ENCODE assay signal across 25 cellular contexts in the genomic region with DNA sequence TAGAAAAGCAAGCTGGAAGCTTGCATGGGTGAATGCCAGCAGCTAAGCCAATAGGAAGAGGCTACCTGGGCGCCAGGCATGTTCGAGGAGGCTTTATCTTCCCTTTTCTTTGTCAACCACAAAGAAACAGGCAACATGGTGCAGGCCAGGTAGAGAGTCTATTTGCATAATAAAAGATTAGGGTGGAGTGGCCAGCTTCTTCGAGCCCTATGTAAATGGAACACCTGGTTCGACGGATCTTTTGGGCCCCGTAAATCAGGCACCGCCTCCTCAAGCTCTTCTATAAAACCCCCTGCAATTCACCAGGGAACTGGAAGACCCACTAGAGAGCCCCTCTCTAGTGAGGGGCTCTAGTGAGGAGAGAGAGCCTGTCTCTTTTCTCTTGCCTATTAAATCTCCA.
DNase-seq lines count a peak whose midpoint lies in the region; ATAC-seq and TF ChIP-seq lines count a peak whose summit lies in the region.
"Had no signal": no experiment of that assay in that cellular context is flagged by ENCODE, and none has a peak within 500 bp of the region (broad histone marks: within the 10 kb centered on the region; RNA-seq: fewer than 3 reads in every experiment).

No MANE protein-coding gene starts in this region.

- H4K8ac ChIP-seq in H9 (replicated peaks; ENCODE audit: insufficient read length, low read depth, low read length): no peak overlapping the region

- H3K23ac ChIP-seq in H9 (ENCODE audit: insufficient read length, low read depth, low read length): no peak overlapping the region

- H3K9me3 Mint-ChIP-seq in H9: peaks cover 7 to 17% of the 10 kb centered on the region in 2 experiments
- H3K9me3 Mint-ChIP-seq in WTC11: peaks cover 24% of the 10 kb centered on the region

- H3K36me3 Mint-ChIP-seq in H9 (ENCODE audit: insufficient read depth in 1 of 3, low read depth in 3 of 3) (peaks cover 5 to 36% (median 14%) of the 10 kb centered on the region in 3 experiments), WTC11 (peaks cover 26% of the 10 kb centered on the region)
- H3K36me3 Mint-ChIP-seq: CD4-positive, alpha-beta memory T cell had no signal

- no peak overlapping the region for H4K91ac ChIP-seq in H9 (ENCODE audit: insufficient read length, low read depth, low read length)

- H3K27ac Mint-ChIP-seq in H9 (peak overlapping the region in 2 of 3 experiments; percentile 93; a peak in 4 of 7 replicates), WTC11 (peak overlapping the region; percentile 93)
- H3K27ac Mint-ChIP-seq: CD4-positive, alpha-beta memory T cell had no signal

- no peak overlapping the region for H2BK12ac ChIP-seq in H9 (ENCODE audit: insufficient read length, low read depth, low read length)

- H3K4me1 ChIP-seq in H9 (ENCODE audit: insufficient read depth, low read length): peaks cover 4% of the 10 kb centered on the region; the same call in 1 of the 2 replicates
- 0 out of 2 replicates have a peak, but pooled peaks cover 2% of the 10 kb centered on the region for H3K4me1 ChIP-seq in iPS DF 6.9 (ENCODE audit: control insufficient read depth, insufficient read depth, low read length)
- H3K4me1 ChIP-seq: Peyer's patch had no signal

- CTCF ChIA-PET in WTC11 (lab: Charles Lee): interaction anchor here (0.7 kb wide), 2 partner anchors 303 to 569 kb away, joined by 3 to 5 read pairs; no protein-coding TSS in a partner anchor

- H3K18ac ChIP-seq in H9 (ENCODE audit: insufficient read length, low read depth, low read length): no peak overlapping the region

- H3K36me3 ChIP-seq in iPS DF 6.9 (ENCODE audit: control insufficient read depth, insufficient read depth, low read length): no peaks in the 10 kb centered on the region
- H3K36me3 ChIP-seq: Peyer's patch had no signal

- no peak overlapping the region for H2AK5ac ChIP-seq in H9 (ENCODE audit: insufficient read length, low read length)

- H3K23me2 ChIP-seq in H9 (ENCODE audit: insufficient read length, low read depth, low read length, poor library complexity, severe bottlenecking): no peaks in the 10 kb centered on the region

- no peak overlapping the region for H3K4ac ChIP-seq in H9 (ENCODE audit: low read depth, low read length)

- H3K4me3 ChIP-seq in iPS DF 6.9 (ENCODE audit: low read length): no peak overlapping the region
- H3K4me3 ChIP-seq: GM23248, K562, Peyer's patch had no signal

- H2BK5ac ChIP-seq in H9 (ENCODE audit: insufficient read length, low read length): no peak overlapping the region

- H3K9me3 ChIP-seq in H9 (ENCODE audit: control insufficient read depth, low read depth, low read length): no peaks in the 10 kb centered on the region
- H3K9me3 ChIP-seq in iPS DF 6.9 (ENCODE audit: control insufficient read depth, insufficient read depth, low read length): no peaks in the 10 kb centered on the region
- H3K9me3 ChIP-seq: Peyer's patch had no signal

- no peak overlapping the region for H4K5ac ChIP-seq in H9 (ENCODE audit: insufficient read length, low read depth, low read length)

- H3K4me1 Mint-ChIP-seq in H9 (peaks cover 26 to 28% of the 10 kb centered on the region in 2 experiments), WTC11 (peaks cover 32% of the 10 kb centered on the region)
- H3K4me1 Mint-ChIP-seq: CD4-positive, alpha-beta memory T cell had no signal

- H3K79me2 ChIP-seq in H9 (ENCODE audit: insufficient read depth, low read length): no peaks in the 10 kb centered on the region

- H3K4me2 ChIP-seq in H9 (ENCODE audit: insufficient read depth, insufficient read length, low read length): no peak overlapping the region
- H3K4me2 ChIP-seq: SK-N-SH had no signal

- H3K56ac ChIP-seq in H9 (ENCODE audit: insufficient read length, low read depth, low read length): no peak overlapping the region

- H2BK20ac ChIP-seq in H9 (ENCODE audit: low read depth, low read length, poor library complexity, severe bottlenecking): no peak overlapping the region

- peak; percentile 85 for DNase-seq in H9
- peak; percentile 62 for DNase-seq in WTC11 (ENCODE audit: low spot score)
- DNase-seq in iPS DF 6.9 (ENCODE audit: low read depth, low spot score): peak; percentile 27
- DNase-seq in medulla oblongata (ENCODE audit: extremely low spot score): no peak
- no peak for DNase-seq in GM19238 (ENCODE audit: insufficient read length, low spot score)
- DNase-seq: C1 segment of cervical spinal cord, COR-L47, DMS53, GM23248, Kasumi-1, NCI-H1092 treated with DMSO at 0.1 percent for 48 hours, NCI-H1436, NCI-H1930, NCI-H2107, NCI-H69, OCI-M1, Peyer's patch, SIG-M5, SK-N-SH, SW 1271 had no signal

- no peaks in the 10 kb centered on the region for H3K27me3 ChIP-seq in H9 (ENCODE audit: insufficient read depth, low read length)
- H3K27me3 ChIP-seq in iPS DF 6.9 (ENCODE audit: control insufficient read depth, insufficient read depth, low read length): no peaks in the 10 kb centered on the region
- H3K27me3 ChIP-seq: Peyer's patch had no signal

- no peak overlapping the region for H2AFZ ChIP-seq in H9 (ENCODE audit: low read length)
- H2AFZ ChIP-seq: GM23248 had no signal

- H3K27ac ChIP-seq in H9 (ENCODE audit: insufficient read length, low read depth, low read length) (peak overlapping the region; percentile 2), iPS DF 6.9 (ENCODE audit: low read length) (no peak overlapping the region)
- H3K27ac ChIP-seq: GM23248, Peyer's patch had no signal

- TF ChIP-seq CTCF in H9 (conservative IDR thresholded peaks at IDR 0.05) (no peak), WTC11 (IDR thresholded peaks at IDR 0.05) (no peak)

- H3K4me3 Mint-ChIP-seq in H9 (no peak overlapping the region), WTC11 (no peak overlapping the region)
- H3K4me3 Mint-ChIP-seq: CD4-positive, alpha-beta memory T cell had no signal

- ATAC-seq in WTC11 (peak; percentile 98), HG03342 (IDR thresholded peaks at IDR 0.05; ENCODE audit: unreplicated experiment) (no peak), HG02870 (IDR thresholded peaks at IDR 0.05; ENCODE audit: unreplicated experiment) (no peak)
- ATAC-seq: HCT116, K562 had no signal

- no peak overlapping the region for H3K14ac ChIP-seq in H9 (ENCODE audit: insufficient read depth, low read length)

- H2BK15ac ChIP-seq in H9 (ENCODE audit: low read depth, low read length): no peak overlapping the region

- H4K20me1 ChIP-seq in H9 (ENCODE audit: control insufficient read depth, insufficient read depth, insufficient read length): no peaks in the 10 kb centered on the region

- H3T11ph ChIP-seq in H9 (ENCODE audit: low read length): no peak overlapping the region

- H3K27me3 Mint-ChIP-seq in H9 (ENCODE audit: low read depth) (no peaks in the 10 kb centered on the region), WTC11 (ENCODE audit: low read depth) (no peaks in the 10 kb centered on the region; the same call in 1 of the 2 replicates)

- H3K9ac ChIP-seq in H9 (ENCODE audit: extremely low read depth, insufficient read length, low read length): no peak overlapping the region
- H3K9ac ChIP-seq: GM23248, SK-N-SH had no signal

- no peaks in the 10 kb centered on the region for H3K79me1 ChIP-seq in H9 (ENCODE audit: insufficient read depth, low read depth, low read length, poor library complexity, severe bottlenecking)

- POLR2A ChIA-PET in WTC11 (lab: Charles Lee): interaction anchor here (0.5 kb wide), 1 partner anchor 1778 kb away, joined by 4 read pairs; no protein-coding TSS in a partner anchor

- WGBS in H9 (ENCODE audit: extremely low coverage, insufficient read length, low lambda C conversion rate): no CpG with 5 or more reads among the region's 7 CpGs
- WGBS in iPS DF 6.9 (ENCODE audit: insufficient coverage, insufficient read length): no CpG with 5 or more reads among the region's 7 CpGs

- no peak overlapping the region for H2BK120ac ChIP-seq in H9 (ENCODE audit: low read depth, low read length, poor library complexity, severe bottlenecking)

TF ChIP-seq in WTC11, 78 proteins besides CTCF, POLR2A, EP300 and RAD21 (continues in another document):
- TF ChIP-seq, protein P1, sequence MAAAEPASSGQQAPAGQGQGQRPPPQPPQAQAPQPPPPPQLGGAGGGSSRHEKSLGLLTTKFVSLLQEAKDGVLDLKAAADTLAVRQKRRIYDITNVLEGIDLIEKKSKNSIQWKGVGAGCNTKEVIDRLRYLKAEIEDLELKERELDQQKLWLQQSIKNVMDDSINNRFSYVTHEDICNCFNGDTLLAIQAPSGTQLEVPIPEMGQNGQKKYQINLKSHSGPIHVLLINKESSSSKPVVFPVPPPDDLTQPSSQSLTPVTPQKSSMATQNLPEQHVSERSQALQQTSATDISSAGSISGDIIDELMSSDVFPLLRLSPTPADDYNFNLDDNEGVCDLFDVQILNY (CRISPR knock-in tag; IDR thresholded peaks at IDR 0.05): no peak
- no peak for TF ChIP-seq ZMAT4 (CRISPR knock-in tag; IDR thresholded peaks at IDR 0.05)
- no peak for TF ChIP-seq CDX4 (CRISPR knock-in tag; IDR thresholded peaks at IDR 0.05; ENCODE audit: borderline replicate concordance)
- TF ChIP-seq ELF4 (CRISPR knock-in tag; IDR thresholded peaks at IDR 0.05; ENCODE audit: low read depth): no peak
- TF ChIP-seq TCF7 (CRISPR knock-in tag; IDR thresholded peaks at IDR 0.05; ENCODE audit: low read depth): no peak
- TF ChIP-seq ZSCAN18 (CRISPR knock-in tag; IDR thresholded peaks at IDR 0.05): no peak

Comparison
In these comparisons a context has a peak if more than half of its experiments do, and no peak if none do; other contexts are left out.
1. DNase-seq: peak in H9 (single experiment), WTC11 (single experiment) and iPS DF 6.9 (single experiment); none in medulla oblongata (single experiment) and GM19238 (single experiment).